15 cellular contexts compared by ENCODE assay signal in genomic region chr9:130861372-130862180, GRCh38. TPM values are rescaled to one million over a fixed set of nuclear protein-coding genes. Genes with fewer than 3 reads are reported as not detected.
DNase-seq lines count a peak whose midpoint lies in the region; ATAC-seq and TF ChIP-seq lines count a peak whose summit lies in the region.
"Had no signal": no experiment of that assay in that cellular context is flagged by ENCODE, and none has a peak within 500 bp of the region (broad histone marks: within the 10 kb centered on the region; RNA-seq: fewer than 3 reads in every experiment).

No MANE protein-coding gene starts in this region.

- peak overlapping the region; percentile 36; the same call in 1 of the 2 replicates for H3K9ac ChIP-seq in IMR-90 (ENCODE audit: low read depth, low read length)

- TF ChIP-seq CTCF in IMR-90 (conservative IDR thresholded peaks at IDR 0.05; ENCODE audit: low read depth, low read length), result no peak
- no peak for TF ChIP-seq CTCF in brain microvascular endothelial cell (IDR thresholded peaks at IDR 0.05; ENCODE audit: low read depth, low read length, missing control alignments)
- TF ChIP-seq CTCF in nephron progenitor cell (IDR thresholded peaks at IDR 0.05), result no peak
- no peak for TF ChIP-seq CTCF in tibial artery (IDR thresholded peaks at IDR 0.05)

- H3K18ac ChIP-seq in IMR-90 (ENCODE audit: low read depth, low read length), result peak overlapping the region; percentile 20; the same call in 1 of the 2 replicates

- H3K4me3 Mint-ChIP-seq in nephron progenitor cell, result no peak overlapping the region
- H3K4me3 Mint-ChIP-seq: activated naive CD4-positive, alpha-beta T cell treated with anti-CD3 and anti-CD28 coated beads, Interleukin-2, amount 50 U/mL, for 24 hours; CD4-positive, alpha-beta T cell; T-helper 17 cell had no signal

- peak overlapping the region; percentile 10 to 49; a peak in 2 of 4 replicates for H4K8ac ChIP-seq in IMR-90 (ENCODE audit: low read depth in 2 of 2, low read length in 2 of 2)

- H3K27me3 Mint-ChIP-seq in nephron progenitor cell (ENCODE audit: low read depth, poor library complexity), result peaks cover 3% of the 10 kb centered on the region
- H3K27me3 Mint-ChIP-seq: activated naive CD4-positive, alpha-beta T cell treated with anti-CD3 and anti-CD28 coated beads, Interleukin-2, amount 50 U/mL, for 24 hours; CD4-positive, alpha-beta T cell; T-helper 17 cell had no signal

- H3K9me3 Mint-ChIP-seq in nephron progenitor cell, result no peaks in the 10 kb centered on the region
- H3K9me3 Mint-ChIP-seq: activated naive CD4-positive, alpha-beta T cell treated with anti-CD3 and anti-CD28 coated beads, Interleukin-2, amount 50 U/mL, for 24 hours; CD4-positive, alpha-beta T cell; immature natural killer cell had no signal

- H3K4me3 ChIP-seq in IMR-90 (ENCODE audit: insufficient read depth, low read depth, low read length) (no peak overlapping the region), brain microvascular endothelial cell (ENCODE audit: low read depth, low read length) (no peak overlapping the region), tibial artery (no peak overlapping the region)

- peak overlapping the region; percentile 44; the same call in 1 of the 2 replicates for H2BK120ac ChIP-seq in IMR-90 (ENCODE audit: low read depth, low read length)

- H2BK5ac ChIP-seq in IMR-90 (ENCODE audit: low read depth, low read length, poor library complexity, severe bottlenecking), result peak overlapping the region; percentile 43

- H3K14ac ChIP-seq in IMR-90 (replicated peaks; ENCODE audit: low read depth, low read length), result peak overlapping the region; percentile 53; the same call in 1 of the 2 replicates

- peak overlapping the region; percentile 19; the same call in 1 of the 2 replicates for H3K23ac ChIP-seq in IMR-90 (ENCODE audit: low read depth, low read length)

- H3K4me1 ChIP-seq in IMR-90 (ENCODE audit: control insufficient read depth, insufficient read depth, low read length) (peaks cover 35% of the 10 kb centered on the region), tibial artery (peaks cover 0 to 75% (median 53%) of the 10 kb centered on the region in 4 donors)

- H3K27ac ChIP-seq in IMR-90 (ENCODE audit: insufficient read depth, low read length) (peak overlapping the region; percentile 53), brain microvascular endothelial cell (peak overlapping the region; percentile 99), tibial artery (peak overlapping the region; percentile 80)

- no peak overlapping the region for H2AK9ac ChIP-seq in IMR-90 (replicated peaks; ENCODE audit: low read depth, low read length, poor library complexity)

- H4K91ac ChIP-seq in IMR-90 (ENCODE audit: insufficient read depth, low read depth, low read length), result 0 out of 2 replicates have a peak overlapping the region, but pooled peaks have one; percentile 17

- H3K9me3 ChIP-seq in IMR-90 (ENCODE audit: control insufficient read depth, insufficient read depth, low read length) (no peaks in the 10 kb centered on the region), tibial artery (no peaks in the 10 kb centered on the region)

- dilution Hi-C loops in IMR-90 (cut with HindIII; ENCODE audit: low sequenced_read_pairs, unreplicated experiment), result no loop called here

- H2BK20ac ChIP-seq in IMR-90 (ENCODE audit: low read depth, low read length), result no peak overlapping the region

- peaks cover 69% of the 10 kb centered on the region for H3K36me3 Mint-ChIP-seq in nephron progenitor cell (ENCODE audit: low read depth)

- POLR2A ChIA-PET in IMR-90 (lab: Charles Lee; ENCODE audit: unreplicated experiment), result interaction anchor here (0.6 kb wide), 2 partner anchors 42 to 98 kb away, joined by 3 to 18 read pairs; no protein-coding TSS in a partner anchor

- peaks cover 77% of the 10 kb centered on the region for H4K20me1 ChIP-seq in IMR-90 (ENCODE audit: insufficient read depth, low read length)

- peak overlapping the region; percentile 7; the same call in 1 of the 2 replicates for H3K56ac ChIP-seq in IMR-90 (ENCODE audit: extremely low read depth, insufficient read depth, low read length)

- no peak overlapping the region for H2AFZ ChIP-seq in IMR-90 (replicated peaks; ENCODE audit: low read length, poor library complexity)

- H3K79me1 ChIP-seq in IMR-90 (ENCODE audit: low read depth in 1 of 2, low read length in 2 of 2), result peaks cover 37 to 93% of the 10 kb centered on the region in 2 experiments

- H3K4me1 Mint-ChIP-seq in nephron progenitor cell, result peaks cover 67% of the 10 kb centered on the region

- peak overlapping the region; percentile 18; the same call in 1 of the 2 replicates for H4K5ac ChIP-seq in IMR-90 (ENCODE audit: low read depth, low read length)

- H3K27me3 ChIP-seq in IMR-90 (ENCODE audit: control insufficient read depth, insufficient read depth, low read length) (no peaks in the 10 kb centered on the region), brain microvascular endothelial cell (replicated peaks) (no peaks in the 10 kb centered on the region), tibial artery (no peaks in the 10 kb centered on the region)

- H3K36me3 ChIP-seq in IMR-90 (ENCODE audit: control insufficient read depth, insufficient read depth, low read length), result peaks cover 51% of the 10 kb centered on the region
- H3K36me3 ChIP-seq in brain microvascular endothelial cell (replicated peaks), result peaks cover 72% of the 10 kb centered on the region
- H3K36me3 ChIP-seq in tibial artery, result peaks cover 16 to 44% (median 32%) of the 10 kb centered on the region in 3 donors

- DNase-seq in IMR-90 (no peak), brain microvascular endothelial cell (no peak), nephron progenitor cell (no peak), tibial artery (no peak), RPMI8226 (no peak)
- no peak for DNase-seq in activated naive CD4-positive, alpha-beta T cell treated with anti-CD3 and anti-CD28 coated beads, Interleukin-2, amount 50 U/mL, for 16 hours
- DNase-seq in activated CD4-positive, CD25-positive, alpha-beta regulatory T cell (lab: John Stamatoyannopoulos, UW), result no peak
- DNase-seq: CD4-positive, alpha-beta T cell; KBM-7; NCI-H1105 treated with DMSO at 0.1 percent for 48 hours; stimulated activated naive CD4-positive, alpha-beta T cell; T-helper 17 cell had no signal

- peak overlapping the region; percentile 46; the same call in 2 of the 3 replicates for H2BK15ac ChIP-seq in IMR-90 (ENCODE audit: low read depth, low read length)

- H2AK5ac ChIP-seq in IMR-90 (ENCODE audit: low read depth, low read length), result peak overlapping the region; percentile 88

- peak overlapping the region; percentile 39; the same call in 1 of the 2 replicates for H3K4ac ChIP-seq in IMR-90 (ENCODE audit: low read depth, low read length)

- BruUV-seq in IMR-90 (replicated peaks; lab: Mats Ljungman, UMichigan), result no TSS peak

- H3K9me1 ChIP-seq in IMR-90 (ENCODE audit: insufficient read depth, low read length), result peaks cover 23% of the 10 kb centered on the region

- ATAC-seq in IMR-90 (ENCODE audit: low read depth), result no peak
- ATAC-seq: T-helper 17 cell had no signal

- WGBS in IMR-90 (ENCODE audit: extremely low coverage in 2 of 2, insufficient read length in 1 of 2), 2 experiments, result no CpG with 5 or more reads among the region's 8 CpGs

- peak; percentile 89 for TF ChIP-seq POLR2A in IMR-90 (IDR thresholded peaks at IDR 0.05; ENCODE audit: low read depth, low read length)

- H3K4me2 ChIP-seq in IMR-90 (ENCODE audit: low read depth, low read length), result peak overlapping the region; percentile 58; the same call in 1 of the 2 replicates

- in situ Hi-C loops in IMR-90 (cut with MboI; ENCODE audit: low sequenced_read_pairs), result loop anchor here (5.0 kb wide), 1 partner anchor 154 kb away; no protein-coding TSS in a partner anchor
- in situ Hi-C loops in brain microvascular endothelial cell (cut with HindIII; ENCODE audit: low pct_ligation_motif_present, low sequenced_read_pairs), result loop anchor here (25.0 kb wide), 1 partner anchor 149 kb away; no protein-coding TSS in a partner anchor

- peak overlapping the region; percentile 93 for H3K27ac Mint-ChIP-seq in nephron progenitor cell
- H3K27ac Mint-ChIP-seq: activated naive CD4-positive, alpha-beta T cell treated with anti-CD3 and anti-CD28 coated beads, Interleukin-2, amount 50 U/mL, for 24 hours; CD4-positive, alpha-beta T cell had no signal

- CTCF ChIA-PET in IMR-90 (lab: Yijun Ruan, JAX), result interaction anchor here (0.5 to 1.4 kb wide), 3 partner anchors 90 to 137 kb away, joined by 3 to 4 read pairs (median 3); no protein-coding TSS in a partner anchor

- intact Hi-C loops in IMR-90 (cut with micrococcal nuclease), result loop anchor here (2.0 kb wide), 1 partner anchor 147 kb away; no protein-coding TSS in a partner anchor
- intact Hi-C loops in tibial artery (cut with DNase I; ENCODE audit: low total_unique reads), result loop anchor here (1.0 to 2.0 kb wide), 2 partner anchors 91 to 149 kb away; no protein-coding TSS in a partner anchor

- no peak for TF ChIP-seq RAD21 in IMR-90 (IDR thresholded peaks at IDR 0.05; ENCODE audit: low read length)

TF ChIP-seq in IMR-90, 13 proteins besides CTCF, POLR2A, EP300 and RAD21:
- TF ChIP-seq RCOR1 (IDR thresholded peaks at IDR 0.05; ENCODE audit: insufficient replicate concordance, low read length), result no peak
- 0 out of 2 replicates have a peak, but pooled peaks have one; percentile 37 for TF ChIP-seq NFE2L2 (IDR thresholded peaks at IDR 0.05; ENCODE audit: low read depth, low read length)

RNA-seq across cellular contexts. Expression of gene ABL1, which starts 26.5 kb away (rescaled TPM):
- 31.9 and 33.7 TPM in 2 replicates for total RNA-seq in IMR-90 (2012; rRNA removed)
- 49.1 and 50.7 TPM in 2 replicates for polyA plus RNA-seq in IMR-90 (2012; rRNA removed)
- polyA plus RNA-seq in IMR-90 (2012; cell fraction: cytosol; rRNA removed), result 35.4 and 41.3 TPM in 2 replicates
- polyA plus RNA-seq in IMR-90 (2012; cell fraction: nucleus; rRNA removed; ENCODE audit: low replicate concordance), result 61.9 and 74.7 TPM in 2 replicates

RNA-seq across cellular contexts. Expression of gene QRFP, which starts 35.0 kb away (rescaled TPM):
- total RNA-seq in IMR-90 (2012; rRNA removed), result not detected in 2 replicates
- polyA plus RNA-seq in IMR-90 (2012; rRNA removed), result not detected in 2 replicates
- not detected in 2 replicates for polyA plus RNA-seq in IMR-90 (2012; cell fraction: cytosol; rRNA removed)
- polyA plus RNA-seq in IMR-90 (2012; cell fraction: nucleus; rRNA removed; ENCODE audit: low replicate concordance), result not detected in 2 replicates
- total RNA-seq: CD4-positive, alpha-beta T cell; mesenteric fat pad; T-helper 17 cell had no signal
- polyA plus RNA-seq: immature natural killer cell had no signal
